In genomic region chr16:31134091-31134571, GRCh38 we compare ENCODE assay signal across 13 cellular contexts. TPM values are rescaled to one million over a fixed set of nuclear protein-coding genes. Genes with fewer than 3 reads are reported as not detected.
A peak's percentile ranks its signal among the peaks of the same experiment; 100 is the strongest.
DNase-seq lines count a peak whose midpoint lies in the region; ATAC-seq, FAIRE-seq and TF ChIP-seq lines count a peak whose summit lies in the region.
"Had no signal": no experiment of that assay in that cellular context is flagged by ENCODE, and none has a peak within 500 bp of the region (broad histone marks: within the 10 kb centered on the region; RNA-seq: fewer than 3 reads in every experiment).

No MANE protein-coding gene starts in this region.

- POLR2A ChIA-PET in K562 (lab: Yijun Ruan, JAX): interaction anchor here (0.9 to 4.2 kb wide), 6 partner anchors 9 to 46 kb away, joined by 3 to 23 read pairs (median 4); partner anchors contain the start of genes FUS and KAT8

- no peak overlapping the region for H3K4me3 ChIP-seq in cardiac muscle cell
- H3K4me3 ChIP-seq in K562: no peak overlapping the region
- H3K4me3 ChIP-seq in upper lobe of right lung: peak overlapping the region; percentile 58

- no peak for TF ChIP-seq EP300 in K562 (IDR thresholded peaks at IDR 0.05; ENCODE audit: low read length)

- DNase-seq in cardiac muscle cell (ENCODE audit: low read depth in 1 of 2, low spot score in 1 of 2) (no peak), left ventricle myocardium superior (no peak), K562 (ENCODE audit: extremely low read depth in 1 of 4, low spot score in 3 of 4) (peak in 3 of 4 experiments; percentile 11 to 51 (median 44)), kidney tubule cell (ENCODE audit: low spot score) (peak; percentile 72), upper lobe of right lung (no peak), NCI-H2107 treated with DMSO at 0.1 percent for 48 hours (lab: John Stamatoyannopoulos, UW; ENCODE audit: unreplicated experiment) (no peak), HuH-7 (ENCODE audit: low spot score) (no peak)
- DNase-seq: activated CD4-positive, alpha-beta memory T cell treated with anti-CD3 and anti-CD28 coated beads, Interleukin-2, amount 10 ng/mL, durations not matched to agents 7 days and 5 days had no signal

- BruUV-seq in K562 (replicated peaks; lab: Mats Ljungman, UMichigan): no TSS peak

- no peak for TF ChIP-seq RAD21 in K562 (CRISPR knock-in tag; conservative IDR thresholded peaks at IDR 0.05 in 1 of 2, IDR thresholded peaks at IDR 0.05 in 1 of 2)

- H4K20me1 ChIP-seq in K562 (replicated peaks; ENCODE audit: control insufficient read depth, insufficient read depth, low read length): no peaks in the 10 kb centered on the region

- H3K27ac ChIP-seq in cardiac muscle cell (peak overlapping the region; percentile 43), K562 (ENCODE audit: extremely low read depth, low read depth, low read length) (peak overlapping the region; percentile 41; the same call in 1 of the 3 replicates), upper lobe of right lung (no peak overlapping the region)

- peak overlapping the region; percentile 65 for H2AFZ ChIP-seq in K562 (ENCODE audit: low read depth, low read length)

- peak; percentile 67 for FAIRE-seq in K562 (lab: Jason Lieb, UNC)
- FAIRE-seq: GM12892 had no signal

- intact Hi-C loops in left ventricle myocardium superior (cut with micrococcal nuclease): no loop called here
- intact Hi-C loops in K562 (cut with micrococcal nuclease): no loop called here
- intact Hi-C loops in upper lobe of right lung (cut with DNase I): no loop called here

- no peak for TF ChIP-seq POLR2A in K562 (conservative IDR thresholded peaks at IDR 0.05)

- in situ Hi-C loops in K562 (cut with MboI): no loop called here

- 19% methylated on average over 5 of the region's 5 CpGs for WGBS in K562 (ENCODE audit: insufficient coverage, low coverage, missing lambda C conversion rate)

- H3K36me3 ChIP-seq in cardiac muscle cell: peaks cover 16% of the 10 kb centered on the region
- peaks cover 34% of the 10 kb centered on the region; the same call in 2 of the 3 replicates for H3K36me3 ChIP-seq in K562 (ENCODE audit: control insufficient read depth, insufficient read depth, low read length)
- H3K36me3 ChIP-seq in upper lobe of right lung: peaks cover 21% of the 10 kb centered on the region

- H3K4me1 ChIP-seq in cardiac muscle cell (ENCODE audit: low read depth) (peaks cover 7% of the 10 kb centered on the region), K562 (replicated peaks in 1 of 2; ENCODE audit: control insufficient read depth in 2 of 2, insufficient read depth in 2 of 2, low read length in 2 of 2) (peaks cover 38 to 83% of the 10 kb centered on the region in 2 experiments), upper lobe of right lung (peaks cover 30% of the 10 kb centered on the region)

- H3K4me2 ChIP-seq in K562 (ENCODE audit: insufficient read depth, low read length): peak overlapping the region; percentile 81

- peak overlapping the region in 1 of 2 experiments; percentile 87; a peak in 2 of 4 replicates for H3K9ac ChIP-seq in K562 (ENCODE audit: insufficient read depth in 1 of 2, low read depth in 2 of 2, low read length in 2 of 2)

- TF ChIP-seq CTCF in cardiac muscle cell (IDR thresholded peaks at IDR 0.05; ENCODE audit: low read depth, low read length) (no peak), K562 (IDR thresholded peaks at IDR 0.05 in 2 of 3, conservative IDR thresholded peaks at IDR 0.05 in 1 of 3; ENCODE audit: insufficient read depth in 2 of 3, low read depth in 1 of 3, low read length in 3 of 3) (no peak), upper lobe of right lung (IDR thresholded peaks at IDR 0.05) (no peak)

- no peaks in the 10 kb centered on the region for H3K79me2 ChIP-seq in K562 (ENCODE audit: control insufficient read depth, insufficient read depth, low read length)

- ATAC-seq in left ventricle myocardium superior (no peak), K562 (peak; percentile 41), upper lobe of right lung (no peak), HG03196 (IDR thresholded peaks at IDR 0.05; ENCODE audit: unreplicated experiment) (no peak)
- ATAC-seq: sciatic nerve had no signal

- no peaks in the 10 kb centered on the region for H3K9me1 ChIP-seq in K562 (ENCODE audit: control insufficient read depth, insufficient read depth, low read length)

- no peaks in the 10 kb centered on the region for H3K27me3 ChIP-seq in cardiac muscle cell
- no peaks in the 10 kb centered on the region for H3K27me3 ChIP-seq in K562 (ENCODE audit: control insufficient read depth in 2 of 2, insufficient read depth in 2 of 2, low read length in 2 of 2)
- no peaks in the 10 kb centered on the region for H3K27me3 ChIP-seq in upper lobe of right lung

- H3K9me3 ChIP-seq in cardiac muscle cell (ENCODE audit: low read depth) (no peaks in the 10 kb centered on the region), K562 (replicated peaks; ENCODE audit: control insufficient read depth, insufficient read depth, low read depth, low read length) (no peaks in the 10 kb centered on the region), upper lobe of right lung (no peaks in the 10 kb centered on the region)

- CTCF ChIA-PET in K562 (lab: Yijun Ruan, JAX; ENCODE audit: low intra/inter-chr PET ratio): no interaction called here

RNA-seq across cellular contexts. Expression of gene PRSS8, which starts 1.4 kb away (rescaled TPM):
- total RNA-seq in cardiac muscle cell: 11.6 TPM in 2 replicates
- 19.5 and 22.5 TPM in 2 replicates for polyA plus RNA-seq in cardiac muscle cell
- total RNA-seq in left ventricle myocardium superior: not detected
- total RNA-seq in K562 (2011; cell fraction: chromatin; rRNA removed; ENCODE audit: low replicate concordance): 0.95 and 3.2 TPM in 2 replicates
- total RNA-seq in K562 (2011; cell fraction: nucleolus; rRNA removed): 3.7 and 4.5 TPM in 2 replicates
- total RNA-seq in K562 (2011; cell fraction: nucleoplasm; rRNA removed): 3.0 and 4.4 TPM in 2 replicates
- 1.7 and 2.4 TPM in 2 replicates for total RNA-seq in K562 (2014; rRNA removed)
- total RNA-seq in K562 (2014; rRNA removed; fragmentation: Illumina TruSeq; extraction: Trizol): 0.32 and 0.69 TPM in 2 replicates
- 0.72 and 0.83 TPM in 2 replicates for total RNA-seq in K562 (2015; rRNA removed; fragmentation: Illumina TruSeq; extraction: Trizol)
- 3.0 and 3.9 TPM in 2 replicates for total RNA-seq in K562 (2021)
- polyA plus RNA-seq in K562 (2011; rRNA removed): 0.77 and 7.6 TPM in 2 replicates
- 5.3 and 9.1 TPM in 2 replicates for polyA plus RNA-seq in K562 (2011; cell fraction: cytosol; rRNA removed)
- polyA plus RNA-seq in K562 (2011; cell fraction: nucleus; rRNA removed): 2.3 and 8.3 TPM in 2 replicates
- polyA plus RNA-seq in K562 (2012): 2.0 and 21.4 TPM in 2 replicates
- 2.7 and 4.5 TPM in 2 replicates for polyA plus RNA-seq in K562 (2014; fragmentation: Illumina TruSeq; extraction: Trizol)
- polyA plus RNA-seq in K562 (2014; fragmentation: Nextera tagmentation; extraction: Ambion mirVana): under 1 TPM in 1 of 2 experiments, not detected in 1; 0.25 TPM
- 3.1 and 6.3 TPM in 2 replicates for polyA plus RNA-seq in K562 (2014; rRNA removed)
- polyA minus RNA-seq in K562 (2011; rRNA and poly(A)+ RNA removed): 0.60 and 1.4 TPM in 2 replicates
- polyA minus RNA-seq in K562 (2011; cell fraction: cytosol; rRNA and poly(A)+ RNA removed): 2.3 and 4.6 TPM in 2 replicates
- polyA minus RNA-seq in K562 (2011; cell fraction: nucleus; rRNA and poly(A)+ RNA removed): 0.40 and 3.3 TPM in 2 replicates
- total RNA-seq in upper lobe of right lung: 103 TPM
- total RNA-seq: activated CD4-positive, alpha-beta memory T cell treated with anti-CD3 and anti-CD28 coated beads, Interleukin-2, amount 10 ng/mL, durations not matched to agents 7 days and 5 days; OCI-LY7; sciatic nerve had no signal
- polyA plus RNA-seq: AG04450 had no signal

RNA-seq across cellular contexts. Expression of gene PRSS36, which starts 15.7 kb away (rescaled TPM):
- total RNA-seq in cardiac muscle cell: 0.63 and 1.1 TPM in 2 replicates
- 1.8 and 3.3 TPM in 2 replicates for polyA plus RNA-seq in cardiac muscle cell
- total RNA-seq in left ventricle myocardium superior: 2.7 TPM
- total RNA-seq in K562 (2011; cell fraction: chromatin; rRNA removed; ENCODE audit: low replicate concordance): 1.1 TPM in 1 of 2 replicates, not detected in the other
- 0.67 and 0.92 TPM in 2 replicates for total RNA-seq in K562 (2011; cell fraction: nucleolus; rRNA removed)
- total RNA-seq in K562 (2011; cell fraction: nucleoplasm; rRNA removed): 0.44 TPM in 1 of 2 replicates, not detected in the other
- 0.82 and 1.2 TPM in 2 replicates for total RNA-seq in K562 (2014; rRNA removed)
- total RNA-seq in K562 (2014; rRNA removed; fragmentation: Illumina TruSeq; extraction: Trizol): 0.38 TPM in 1 of 2 replicates, not detected in the other
- 0.36 and 0.68 TPM in 2 replicates for total RNA-seq in K562 (2015; rRNA removed; fragmentation: Illumina TruSeq; extraction: Trizol)
- total RNA-seq in K562 (2021): 0.56 and 1.1 TPM in 2 replicates
- 0.54 and 0.85 TPM in 2 replicates for polyA plus RNA-seq in K562 (2011; rRNA removed)
- 1.4 and 2.6 TPM in 2 replicates for polyA plus RNA-seq in K562 (2011; cell fraction: cytosol; rRNA removed)
- polyA plus RNA-seq in K562 (2011; cell fraction: nucleus; rRNA removed): 1.1 and 1.4 TPM in 2 replicates
- 0.33 and 0.65 TPM in 2 replicates for polyA plus RNA-seq in K562 (2012)
- polyA plus RNA-seq in K562 (2014; fragmentation: Illumina TruSeq; extraction: Trizol): 0.57 and 0.68 TPM in 2 replicates
- polyA plus RNA-seq in K562 (2014; fragmentation: Nextera tagmentation; extraction: Ambion mirVana): under 1 TPM in 1 of 2 experiments, not detected in 1; 0.22 TPM
- polyA plus RNA-seq in K562 (2014; rRNA removed): 0.09 and 0.45 TPM in 2 replicates
- polyA minus RNA-seq in K562 (2011; rRNA and poly(A)+ RNA removed): 0.46 and 0.72 TPM in 2 replicates
- 0.95 and 1.4 TPM in 2 replicates for polyA minus RNA-seq in K562 (2011; cell fraction: cytosol; rRNA and poly(A)+ RNA removed)
- polyA minus RNA-seq in K562 (2011; cell fraction: nucleus; rRNA and poly(A)+ RNA removed): 0.67 and 0.78 TPM in 2 replicates
- 3.5 TPM for total RNA-seq in upper lobe of right lung
- total RNA-seq: OCI-LY7 had no signal

RNA-seq across cellular contexts. Expression of gene KAT8, which starts 16.7 kb away (rescaled TPM):
- total RNA-seq in cardiac muscle cell (88.8 and 112 TPM in 2 replicates), left ventricle myocardium superior (77.4 TPM), K562 (2014; rRNA removed) (76.4 and 79.5 TPM in 2 replicates), K562 (2014; rRNA removed; fragmentation: Illumina TruSeq; extraction: Trizol) (55.2 and 58.0 TPM in 2 replicates), K562 (2015; rRNA removed; fragmentation: Illumina TruSeq; extraction: Trizol) (64.7 and 70.0 TPM in 2 replicates), K562 (2021) (78.8 and 85.4 TPM in 2 replicates), upper lobe of right lung (80.4 TPM)
- polyA plus RNA-seq in cardiac muscle cell (63.0 and 80.6 TPM in 2 replicates), K562 (2011; rRNA removed) (97.8 and 98.5 TPM in 2 replicates), K562 (2014; fragmentation: Illumina TruSeq; extraction: Trizol) (77.7 and 80.0 TPM in 2 replicates), K562 (2014; fragmentation: Nextera tagmentation; extraction: Ambion mirVana) (10 to 100 TPM; 10.0 to 12.3 TPM), K562 (2014; rRNA removed) (85.8 and 92.9 TPM in 2 replicates)
- total RNA-seq in K562 (2011; cell fraction: chromatin; rRNA removed; ENCODE audit: low replicate concordance): 101 and 172 TPM in 2 replicates
- 101 and 113 TPM in 2 replicates for total RNA-seq in K562 (2011; cell fraction: nucleolus; rRNA removed)
- 112 and 119 TPM in 2 replicates for total RNA-seq in K562 (2011; cell fraction: nucleoplasm; rRNA removed)
- 95.2 and 96.8 TPM in 2 replicates for polyA plus RNA-seq in K562 (2011; cell fraction: cytosol; rRNA removed)
- polyA plus RNA-seq in K562 (2011; cell fraction: nucleus; rRNA removed): 146 and 150 TPM in 2 replicates
- polyA plus RNA-seq in K562 (2012): 51.8 and 72.0 TPM in 2 replicates
- polyA minus RNA-seq in K562 (2011; rRNA and poly(A)+ RNA removed): 65.0 and 72.0 TPM in 2 replicates
- polyA minus RNA-seq in K562 (2011; cell fraction: cytosol; rRNA and poly(A)+ RNA removed): 35.7 and 42.9 TPM in 2 replicates
- 26.0 and 35.5 TPM in 2 replicates for polyA minus RNA-seq in K562 (2011; cell fraction: nucleus; rRNA and poly(A)+ RNA removed)

RNA-seq across cellular contexts. Expression of gene BCKDK, which starts 25.9 kb away (rescaled TPM):
- total RNA-seq in cardiac muscle cell: 109 and 121 TPM in 2 replicates
- 147 and 151 TPM in 2 replicates for polyA plus RNA-seq in cardiac muscle cell
- total RNA-seq in left ventricle myocardium superior: 90.5 TPM
- 17.8 and 57.4 TPM in 2 replicates for total RNA-seq in K562 (2011; cell fraction: chromatin; rRNA removed; ENCODE audit: low replicate concordance)
- 36.7 and 44.2 TPM in 2 replicates for total RNA-seq in K562 (2011; cell fraction: nucleolus; rRNA removed)
- total RNA-seq in K562 (2011; cell fraction: nucleoplasm; rRNA removed): 21.8 and 24.5 TPM in 2 replicates
- total RNA-seq in K562 (2014; rRNA removed): 29.1 and 36.4 TPM in 2 replicates
- 6.0 and 9.0 TPM in 2 replicates for total RNA-seq in K562 (2014; rRNA removed; fragmentation: Illumina TruSeq; extraction: Trizol)
- 10.8 and 11.7 TPM in 2 replicates for total RNA-seq in K562 (2015; rRNA removed; fragmentation: Illumina TruSeq; extraction: Trizol)
- total RNA-seq in K562 (2021): 33.1 and 34.8 TPM in 2 replicates
- polyA plus RNA-seq in K562 (2011; rRNA removed): 13.1 and 23.5 TPM in 2 replicates
- 16.2 and 36.5 TPM in 2 replicates for polyA plus RNA-seq in K562 (2011; cell fraction: cytosol; rRNA removed)
- 62.9 and 85.4 TPM in 2 replicates for polyA plus RNA-seq in K562 (2011; cell fraction: nucleus; rRNA removed)
- polyA plus RNA-seq in K562 (2012): 24.6 and 34.3 TPM in 2 replicates
- polyA plus RNA-seq in K562 (2014; fragmentation: Illumina TruSeq; extraction: Trizol): 22.4 and 29.2 TPM in 2 replicates
- polyA plus RNA-seq in K562 (2014; fragmentation: Nextera tagmentation; extraction: Ambion mirVana): 1 to 10 TPM in 1 of 2 experiments, under 1 TPM in 1; 0.58 to 1.5 TPM
- polyA plus RNA-seq in K562 (2014; rRNA removed): 25.1 and 27.1 TPM in 2 replicates
- polyA minus RNA-seq in K562 (2011; rRNA and poly(A)+ RNA removed): 9.3 and 10.0 TPM in 2 replicates
- polyA minus RNA-seq in K562 (2011; cell fraction: cytosol; rRNA and poly(A)+ RNA removed): 16.1 and 18.6 TPM in 2 replicates
- 29.1 and 36.5 TPM in 2 replicates for polyA minus RNA-seq in K562 (2011; cell fraction: nucleus; rRNA and poly(A)+ RNA removed)
- total RNA-seq in upper lobe of right lung: 33.3 TPM

RNA-seq across cellular contexts. Expression of gene VKORC1, which starts 39.5 kb away (rescaled TPM):
- total RNA-seq in cardiac muscle cell (146 and 148 TPM in 2 replicates), left ventricle myocardium superior (39.9 TPM), K562 (2014; rRNA removed) (68.1 and 83.3 TPM in 2 replicates), K562 (2014; rRNA removed; fragmentation: Illumina TruSeq; extraction: Trizol) (28.8 and 32.1 TPM in 2 replicates), K562 (2015; rRNA removed; fragmentation: Illumina TruSeq; extraction: Trizol) (36.1 and 37.2 TPM in 2 replicates), K562 (2021) (62.1 and 66.1 TPM in 2 replicates), upper lobe of right lung (72.7 TPM)
- polyA plus RNA-seq in cardiac muscle cell (161 and 188 TPM in 2 replicates), K562 (2011; rRNA removed) (119 and 164 TPM in 2 replicates), K562 (2014; fragmentation: Illumina TruSeq; extraction: Trizol) (70.3 and 79.1 TPM in 2 replicates), K562 (2014; fragmentation: Nextera tagmentation; extraction: Ambion mirVana) (10 to 100 TPM; 30.0 to 47.3 TPM), K562 (2014; rRNA removed) (112 and 121 TPM in 2 replicates)
- total RNA-seq in K562 (2011; cell fraction: chromatin; rRNA removed; ENCODE audit: low replicate concordance): 51.0 and 124 TPM in 2 replicates
- total RNA-seq in K562 (2011; cell fraction: nucleolus; rRNA removed): 125 and 158 TPM in 2 replicates
- total RNA-seq in K562 (2011; cell fraction: nucleoplasm; rRNA removed): 125 and 133 TPM in 2 replicates
- 399 and 484 TPM in 2 replicates for polyA plus RNA-seq in K562 (2011; cell fraction: cytosol; rRNA removed)
- polyA plus RNA-seq in K562 (2011; cell fraction: nucleus; rRNA removed): 102 and 144 TPM in 2 replicates
- polyA plus RNA-seq in K562 (2012): 97.9 and 107 TPM in 2 replicates
- 83.5 and 88.3 TPM in 2 replicates for polyA minus RNA-seq in K562 (2011; rRNA and poly(A)+ RNA removed)
- 42.0 and 44.3 TPM in 2 replicates for polyA minus RNA-seq in K562 (2011; cell fraction: cytosol; rRNA and poly(A)+ RNA removed)
- polyA minus RNA-seq in K562 (2011; cell fraction: nucleus; rRNA and poly(A)+ RNA removed): 18.0 and 29.5 TPM in 2 replicates

Comparison
In these comparisons a context has a peak if more than half of its experiments do, and no peak if none do; other contexts are left out.
1. DNase-seq: peak in K562 (3 of 4) and kidney tubule cell (single experiment); none in cardiac muscle cell (0 of 2), left ventricle myocardium superior (single experiment), upper lobe of right lung (single experiment), NCI-H2107 treated with DMSO at 0.1 percent for 48 hours (single experiment) and HuH-7 (single experiment).